ENCODE assay signal across 3 cellular contexts in the genomic region with DNA sequence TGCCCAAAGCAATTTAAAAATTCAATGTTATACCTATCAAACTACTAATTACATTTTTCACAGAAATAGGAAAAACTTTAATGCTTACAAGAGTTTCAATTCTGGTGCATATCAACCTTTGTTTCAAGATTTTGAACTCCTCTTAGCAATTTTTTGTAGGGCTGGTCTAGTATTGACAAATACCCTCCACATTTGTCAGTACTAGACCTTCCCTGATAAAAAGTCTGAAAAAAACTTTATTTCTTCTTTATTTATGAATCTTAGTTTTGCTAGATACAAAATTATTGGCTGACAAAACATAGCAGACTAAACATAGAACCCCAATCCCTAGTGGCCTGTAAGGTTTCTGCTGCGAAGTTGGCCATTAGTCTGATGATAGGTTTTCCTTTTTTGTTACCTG.
"Had no signal": no experiment of that assay in that cellular context is flagged by ENCODE, and none has a peak within 500 bp of the region (broad histone marks: within the 10 kb centered on the region; RNA-seq: fewer than 3 reads in every experiment).

No MANE protein-coding gene starts in this region.

- ATAC-seq: GM12878 had no signal

- DNase-seq: GDM1, GF-D8 had no signal

- H3K4me3 ChIP-seq: GM12878 had no signal
